13 cellular contexts compared by ENCODE assay signal in genomic region chr12:56836317-56836716, GRCh38.
DNase-seq lines count a peak whose midpoint lies in the region; ATAC-seq and TF ChIP-seq lines count a peak whose summit lies in the region.
"Had no signal": no experiment of that assay in that cellular context is flagged by ENCODE, and none has a peak within 500 bp of the region (broad histone marks: within the 10 kb centered on the region; RNA-seq: fewer than 3 reads in every experiment).

No MANE protein-coding gene starts in this region.

- H3K4me3 ChIP-seq in gastroesophageal sphincter (no peak overlapping the region), upper lobe of right lung (no peak overlapping the region)
- H3K4me3 ChIP-seq: thoracic aorta had no signal

- TF ChIP-seq CTCF in gastroesophageal sphincter (IDR thresholded peaks at IDR 0.05), result no peak
- TF ChIP-seq CTCF in upper lobe of right lung (IDR thresholded peaks at IDR 0.05), result no peak

- no peak for DNase-seq in activated naive CD4-positive, alpha-beta T cell treated with anti-CD3 and anti-CD28 coated beads, Interleukin-2, amount 50 U/mL, for 72 hours (ENCODE audit: low spot score in 2 of 2)
- no peak for DNase-seq in activated naive CD4-positive, alpha-beta T cell (lab: John Stamatoyannopoulos, UW)
- DNase-seq in SK-MEL-5 (ENCODE audit: low read depth, low spot score), result peak; percentile 93
- no peak for DNase-seq in upper lobe of right lung
- DNase-seq in NCI-H526 treated with DMSO at 0.1 percent for 48 hours (lab: John Stamatoyannopoulos, UW), result no peak
- DNase-seq in DMS153 treated with DMSO at 0.1 percent for 48 hours (lab: John Stamatoyannopoulos, UW; ENCODE audit: unreplicated experiment), result no peak
- no peak for DNase-seq in stimulated activated CD4-positive, alpha-beta T cell treated with anti-CD3 and anti-CD28 coated beads, Interleukin-2, amount 100 ng/mL, for 48 hours
- DNase-seq: AML-193, SHP77 had no signal

- no peaks in the 10 kb centered on the region for H3K36me3 ChIP-seq in gastroesophageal sphincter
- H3K36me3 ChIP-seq in upper lobe of right lung, result no peaks in the 10 kb centered on the region
- H3K36me3 ChIP-seq: thoracic aorta had no signal

- H3K9me3 ChIP-seq in gastroesophageal sphincter (no peaks in the 10 kb centered on the region), upper lobe of right lung (no peaks in the 10 kb centered on the region)
- H3K9me3 ChIP-seq: thoracic aorta had no signal

- in situ Hi-C loops in SK-MEL-5 (cut with HindIII; ENCODE audit: low pct_unique_long_range_greater_than_20kb, low sequenced_read_pairs), result no loop called here

- H3K9me3 Mint-ChIP-seq in activated naive CD4-positive, alpha-beta T cell treated with anti-CD3 and anti-CD28 coated beads, Interleukin-2, amount 50 U/mL, for 72 hours, result peaks cover 3 to 10% of the 10 kb centered on the region in 2 donors
- H3K9me3 Mint-ChIP-seq: memory B cell had no signal

- H3K27ac ChIP-seq in gastroesophageal sphincter (no peak overlapping the region), upper lobe of right lung (peak overlapping the region; percentile 55)
- H3K27ac ChIP-seq: thoracic aorta had no signal

- H3K4me1 ChIP-seq in gastroesophageal sphincter (peaks cover 0 to 8% (median 0%) of the 10 kb centered on the region in 3 donors), upper lobe of right lung (peaks cover 46% of the 10 kb centered on the region)

- peak overlapping the region; percentile 63 to 67 for H3K27ac Mint-ChIP-seq in activated naive CD4-positive, alpha-beta T cell treated with anti-CD3 and anti-CD28 coated beads, Interleukin-2, amount 50 U/mL, for 72 hours
- H3K27ac Mint-ChIP-seq: activated CD8-positive, alpha-beta memory T cell treated with anti-CD3 and anti-CD28 coated beads, Interleukin-2, amount 10 ng/mL, durations not matched to agents 7 days and 5 days; memory B cell had no signal

- no peak for TF ChIP-seq POLR2A in gastroesophageal sphincter (IDR thresholded peaks at IDR 0.05)

- no peaks in the 10 kb centered on the region for H3K27me3 ChIP-seq in gastroesophageal sphincter
- no peaks in the 10 kb centered on the region for H3K27me3 ChIP-seq in upper lobe of right lung

- TF ChIP-seq EP300 in gastroesophageal sphincter (IDR thresholded peaks at IDR 0.05), result no peak

- H3K36me3 Mint-ChIP-seq in activated naive CD4-positive, alpha-beta T cell treated with anti-CD3 and anti-CD28 coated beads, Interleukin-2, amount 50 U/mL, for 72 hours, result peaks cover 4 to 16% of the 10 kb centered on the region in 2 donors
- H3K36me3 Mint-ChIP-seq: activated CD8-positive, alpha-beta memory T cell treated with anti-CD3 and anti-CD28 coated beads, Interleukin-2, amount 10 ng/mL, durations not matched to agents 7 days and 5 days; memory B cell had no signal

- intact Hi-C loops in upper lobe of right lung (cut with DNase I), result no loop called here

- peak in 1 of 2 donors; percentile 6 for ATAC-seq in activated naive CD4-positive, alpha-beta T cell treated with anti-CD3 and anti-CD28 coated beads, Interleukin-2, amount 50 U/mL, for 72 hours
- ATAC-seq in gastroesophageal sphincter (peak; percentile 25), upper lobe of right lung (peak; percentile 54)

- WGBS in gastroesophageal sphincter (ENCODE audit: low coverage in 1 of 2), 2 donors, result 24 to 28% methylated on average over 3 of the region's 3 CpGs
